In genomic region chr16:72878301-72879269, GRCh38 we compare ENCODE assay signal across 13 cellular contexts.
DNase-seq lines count a peak whose midpoint lies in the region; ATAC-seq, FAIRE-seq and TF ChIP-seq lines count a peak whose summit lies in the region.
"Had no signal": no experiment of that assay in that cellular context is flagged by ENCODE, and none has a peak within 500 bp of the region (broad histone marks: within the 10 kb centered on the region; RNA-seq: fewer than 3 reads in every experiment).

No MANE protein-coding gene starts in this region.

- H2AFZ ChIP-seq in endothelial cell of umbilical vein (ENCODE audit: low read depth, low read length), result no peak overlapping the region

- TF ChIP-seq POLR2A in breast epithelium (IDR thresholded peaks at IDR 0.05) (no peak), endothelial cell of umbilical vein (IDR thresholded peaks at IDR 0.05; ENCODE audit: low read depth, low read length) (no peak)

- H3K36me3 Mint-ChIP-seq in MCF 10A (ENCODE audit: insufficient read depth, unreplicated experiment), result peaks cover 18% of the 10 kb centered on the region

- H3K4me1 ChIP-seq in breast epithelium (peaks cover 0 to 2% of the 10 kb centered on the region in 2 donors), endothelial cell of umbilical vein (ENCODE audit: control insufficient read depth, extremely low read depth, insufficient read depth, low read length) (peaks cover 31% of the 10 kb centered on the region), lower lobe of right lung (peaks cover 34% of the 10 kb centered on the region)

- H3K4me3 ChIP-seq in breast epithelium (no peak overlapping the region), endothelial cell of umbilical vein (replicated peaks in 1 of 3; ENCODE audit: insufficient read depth in 1 of 3, low read depth in 1 of 3, low read length in 3 of 3) (no peak overlapping the region), lower lobe of right lung (no peak overlapping the region)

- H3K9me3 ChIP-seq in breast epithelium (no peaks in the 10 kb centered on the region), endothelial cell of umbilical vein (replicated peaks; ENCODE audit: control insufficient read depth, insufficient read depth, low read length) (no peaks in the 10 kb centered on the region), lower lobe of right lung (no peaks in the 10 kb centered on the region)

- H3K27ac ChIP-seq in breast epithelium (peak overlapping the region in 1 of 2 donors; percentile 44), endothelial cell of umbilical vein (ENCODE audit: insufficient read depth, low read depth, low read length) (peak overlapping the region; percentile 92), lower lobe of right lung (peak overlapping the region; percentile 10), caudate nucleus (ENCODE audit: low read depth, low read length) (no peak overlapping the region)

- POLR2A ChIA-PET in MCF 10A (lab: Yijun Ruan, JAX) (interaction anchor here (0.6 to 1.1 kb wide), 3 partner anchors 12 to 789 kb away, joined by 3 to 5 read pairs (median 4); no protein-coding TSS in a partner anchor), endothelial cell of umbilical vein (lab: Charles Lee) (no interaction called here)

- no TSS peak for BruUV-seq in MCF 10A (replicated peaks; lab: Mats Ljungman, UMichigan)
- no TSS peak for BruUV-seq in endothelial cell of umbilical vein (replicated peaks; lab: Mats Ljungman, UMichigan)

- no peaks in the 10 kb centered on the region for H3K9me3 Mint-ChIP-seq in MCF 10A (ENCODE audit: unreplicated experiment)
- H3K9me3 Mint-ChIP-seq: naive B cell; stimulated activated naive CD8-positive, alpha-beta T cell treated with anti-CD3 and anti-CD28 coated beads, Interleukin-15, Interleukin-2, amounts not matched to agents 100 ng/mL and 50 ng/mL, for 24 hours had no signal

- TF ChIP-seq CTCF in MCF 10A (IDR thresholded peaks at IDR 0.05; ENCODE audit: unreplicated experiment) (no peak), breast epithelium (IDR thresholded peaks at IDR 0.05) (no peak), endothelial cell of umbilical vein (IDR thresholded peaks at IDR 0.05; ENCODE audit: extremely low read depth in 1 of 2, insufficient read depth in 1 of 2, low read depth in 1 of 2, low read length in 2 of 2) (no peak), lower lobe of right lung (IDR thresholded peaks at IDR 0.05) (no peak)

- no peaks in the 10 kb centered on the region for H4K20me1 ChIP-seq in endothelial cell of umbilical vein (replicated peaks; ENCODE audit: control insufficient read depth, extremely low read depth, insufficient read depth, low read length)

- dilution Hi-C loops in endothelial cell of umbilical vein (cut with MboI; ENCODE audit: extremely low pct_ligation_motif_present, low sequenced_read_pairs), result no loop called here

- H3K36me3 ChIP-seq in breast epithelium (no peaks in the 10 kb centered on the region), endothelial cell of umbilical vein (ENCODE audit: control insufficient read depth in 2 of 2, extremely low read depth in 1 of 2, insufficient read depth in 2 of 2, low read length in 2 of 2) (no peaks in the 10 kb centered on the region), lower lobe of right lung (no peaks in the 10 kb centered on the region)

- intact Hi-C loops in MCF 10A (cut with micrococcal nuclease) (loop anchor here (5.0 kb wide), 2 partner anchors 109 to 636 kb away; no protein-coding TSS in a partner anchor), breast epithelium (cut with DNase I; ENCODE audit: low total_unique reads) (loop anchor here (1.0 kb wide), 1 partner anchor 30 kb away; no protein-coding TSS in a partner anchor), endothelial cell of umbilical vein (cut with micrococcal nuclease) (loop anchor here (5.0 kb wide), 1 partner anchor 64 kb away; no protein-coding TSS in a partner anchor), lower lobe of right lung (cut with DNase I) (no loop called here)

- H3K79me2 ChIP-seq in endothelial cell of umbilical vein (ENCODE audit: control insufficient read depth, insufficient read depth, low read length), result no peaks in the 10 kb centered on the region

- no peak overlapping the region for H3K4me3 Mint-ChIP-seq in MCF 10A (ENCODE audit: unreplicated experiment)
- H3K4me3 Mint-ChIP-seq: stimulated activated naive CD8-positive, alpha-beta T cell treated with anti-CD3 and anti-CD28 coated beads, Interleukin-15, Interleukin-2, amounts not matched to agents 100 ng/mL and 50 ng/mL, for 24 hours had no signal

- H3K27me3 Mint-ChIP-seq in MCF 10A (ENCODE audit: insufficient read depth, unreplicated experiment), result no peaks in the 10 kb centered on the region
- H3K27me3 Mint-ChIP-seq: naive B cell; stimulated activated naive CD8-positive, alpha-beta T cell treated with anti-CD3 and anti-CD28 coated beads, Interleukin-15, Interleukin-2, amounts not matched to agents 100 ng/mL and 50 ng/mL, for 24 hours had no signal

- H3K9me1 ChIP-seq in endothelial cell of umbilical vein (replicated peaks; ENCODE audit: control insufficient read depth, extremely low read depth, insufficient read depth, low read length), result no peaks in the 10 kb centered on the region

- peak overlapping the region; percentile 31 for H3K27ac Mint-ChIP-seq in MCF 10A (ENCODE audit: low read depth, unreplicated experiment)
- H3K27ac Mint-ChIP-seq: naive B cell; stimulated activated naive CD8-positive, alpha-beta T cell treated with anti-CD3 and anti-CD28 coated beads, Interleukin-15, Interleukin-2, amounts not matched to agents 100 ng/mL and 50 ng/mL, for 24 hours had no signal

- peak overlapping the region; percentile 13 for H3K9ac ChIP-seq in endothelial cell of umbilical vein (replicated peaks; ENCODE audit: extremely low read depth, insufficient read depth, low read length)

- H3K4me1 Mint-ChIP-seq in MCF 10A (ENCODE audit: insufficient read depth, unreplicated experiment), result peaks cover 31% of the 10 kb centered on the region

- ATAC-seq in lower lobe of right lung (peak; percentile 13 to 18), HG02973 (IDR thresholded peaks at IDR 0.05; ENCODE audit: unreplicated experiment) (no peak)

- peak; percentile 59 for DNase-seq in MCF 10A (ENCODE audit: unreplicated experiment)
- DNase-seq in breast epithelium (ENCODE audit: low spot score in 2 of 2), result no peak
- DNase-seq in endothelial cell of umbilical vein (ENCODE audit: low read depth, low spot score), result no peak
- no peak for DNase-seq in lower lobe of right lung
- no peak for DNase-seq in caudate nucleus (lab: John Stamatoyannopoulos, UW)
- DNase-seq in stimulated activated CD4-positive, alpha-beta T cell treated with anti-CD3 and anti-CD28 coated beads, Interleukin-12 subunit alpha, Interleukin-12 subunit beta, amount 100 ng/mL, for 4 hours, result no peak
- DNase-seq in NCI-H226, result no peak
- DNase-seq: activated T-cell treated with anti-CD3 and anti-CD28 coated beads, Interleukin-2, amount 50 U/mL, for 1 hour; naive B cell; NCI-H1694 had no signal

- no peak overlapping the region for H3K4me2 ChIP-seq in endothelial cell of umbilical vein (ENCODE audit: insufficient read depth, low read length)

- H3K27me3 ChIP-seq in breast epithelium (no peaks in the 10 kb centered on the region), endothelial cell of umbilical vein (ENCODE audit: control insufficient read depth in 2 of 2, insufficient read depth in 2 of 2, low read length in 2 of 2) (no peaks in the 10 kb centered on the region), lower lobe of right lung (ENCODE audit: low read depth) (no peaks in the 10 kb centered on the region)

- CTCF ChIA-PET in MCF 10A (lab: Yijun Ruan, JAX), result no interaction called here
- CTCF ChIA-PET in endothelial cell of umbilical vein (lab: Charles Lee), result interaction anchor here (1.3 kb wide), 1 partner anchor 21 kb away, joined by 4 read pairs; no protein-coding TSS in a partner anchor

- peak; percentile 58 for FAIRE-seq in endothelial cell of umbilical vein (lab: Jason Lieb, UNC)
- FAIRE-seq: colon had no signal

TF ChIP-seq in endothelial cell of umbilical vein, 7 proteins besides CTCF, POLR2A, EP300 and RAD21:
- TF ChIP-seq GATA2 (IDR thresholded peaks at IDR 0.05; ENCODE audit: insufficient read depth, insufficient read length, low read depth, low read length) (no peak), POLR2AphosphoS5 (IDR thresholded peaks at IDR 0.05; ENCODE audit: insufficient read depth, low read depth, low read length) (no peak), FOS (IDR thresholded peaks at IDR 0.05; ENCODE audit: borderline replicate concordance, insufficient read depth, low read length) (no peak), JUN (IDR thresholded peaks at IDR 0.05; ENCODE audit: borderline replicate concordance, insufficient read depth, insufficient read length, low read depth) (no peak), MAX (IDR thresholded peaks at IDR 0.05; ENCODE audit: insufficient read depth, insufficient read length) (no peak), EZH2 (IDR thresholded peaks at IDR 0.05; ENCODE audit: borderline replicate concordance, low read depth, low read length, severe bottlenecking) (no peak), MYC (IDR thresholded peaks at IDR 0.05; ENCODE audit: low read depth, low read length) (no peak)
